In the genomic region with DNA sequence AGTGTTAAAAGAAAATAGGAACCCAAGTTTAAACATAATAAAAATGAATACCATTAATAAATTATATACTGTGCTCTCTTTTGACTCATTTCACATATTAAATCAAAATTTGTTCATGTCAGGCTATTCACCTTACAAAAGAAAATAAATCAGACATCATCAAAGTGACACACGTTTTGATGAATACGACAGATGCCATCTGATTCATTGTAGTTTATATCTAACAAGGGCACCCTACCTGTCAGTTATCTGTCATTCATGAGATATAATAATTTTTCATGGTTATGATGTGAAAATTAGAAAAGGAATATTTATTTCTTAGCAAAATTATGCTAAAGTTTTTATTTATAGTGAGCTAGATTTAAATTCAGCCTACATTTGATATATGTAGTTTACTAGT, we compare ENCODE assay signal across 29 cellular contexts.
"Had no signal": no experiment of that assay in that cellular context is flagged by ENCODE, and none has a peak within 500 bp of the region (broad histone marks: within the 10 kb centered on the region; RNA-seq: fewer than 3 reads in every experiment).

No MANE protein-coding gene starts in this region.

- DNase-seq: activated effector memory CD4-positive, alpha-beta T cell treated with anti-CD3 and anti-CD28 coated beads, Interleukin-2, amount 50 U/mL, for 16 hours; activated effector memory CD4-positive, alpha-beta T cell treated with Interleukin-2 at 50 U/mL for 16 hours; activated gamma-delta T cell; activated gamma-delta T cell treated with Interleukin-2 at 50 U/mL for 16 hours; activated naive CD4-positive, alpha-beta T cell; activated naive CD4-positive, alpha-beta T cell treated with anti-CD3 and anti-CD28 coated beads for 36 hours; activated naive CD4-positive, alpha-beta T cell treated with anti-CD3 and anti-CD28 coated beads, Interleukin-2, amount 10 ng/mL, durations not matched to agents 7 days and 5 days; activated naive CD4-positive, alpha-beta T cell treated with anti-CD3 and anti-CD28 coated beads, Interleukin-2, amount 50 U/mL, for 16 hours; activated naive CD4-positive, alpha-beta T cell treated with Interleukin-2 at 50 U/mL for 16 hours; activated naive CD8-positive, alpha-beta T cell treated with anti-CD3 and anti-CD28 coated beads for 36 hours; activated naive CD8-positive, alpha-beta T cell treated with anti-CD3 and anti-CD28 coated beads, Interleukin-2, amount 10 ng/mL, durations not matched to agents 7 days and 5 days; activated naive CD8-positive, alpha-beta T cell treated with anti-CD3 and anti-CD28 coated beads, Interleukin-2, amount 50 U/mL, for 24 hours; activated T-cell treated with anti-CD3 and anti-CD28 coated beads, Interleukin-2, amount 50 U/mL, for 24 hours; activated T-cell treated with anti-CD3 and anti-CD28 coated beads, Interleukin-2, amount 50 U/mL, for 4 hours; activated T-cell treated with anti-CD3 and anti-CD28 coated beads, Interleukin-2, amount 50 U/mL, for 48 hours; activated T-cell treated with anti-CD3 and anti-CD28 coated beads, Interleukin-2, amount 50 U/mL, for 72 hours; adrenal gland; amniotic stem cell; amygdala; anterior cingulate cortex; aorta; body of pancreas; brain microvascular endothelial cell; caudate nucleus; central memory CD4-positive, alpha-beta T cell; cerebellar nuclear complex had no signal

- H3K27me3 ChIP-seq: adrenal gland, ascending aorta, body of pancreas, brain microvascular endothelial cell, breast epithelium, cardiac muscle cell had no signal

- H3K27ac ChIP-seq: adrenal gland, ascending aorta, body of pancreas, brain microvascular endothelial cell, breast epithelium, cardiac muscle cell had no signal

- H3K36me3 ChIP-seq: adrenal gland, ascending aorta, brain microvascular endothelial cell, breast epithelium, cardiac muscle cell had no signal

- H3K9me3 ChIP-seq: adrenal gland, ascending aorta, body of pancreas, breast epithelium had no signal

- H3K4me3 ChIP-seq: adrenal gland, ascending aorta, body of pancreas, breast epithelium, cardiac muscle cell had no signal
